9 cellular contexts compared by ENCODE assay signal in the genomic region with DNA sequence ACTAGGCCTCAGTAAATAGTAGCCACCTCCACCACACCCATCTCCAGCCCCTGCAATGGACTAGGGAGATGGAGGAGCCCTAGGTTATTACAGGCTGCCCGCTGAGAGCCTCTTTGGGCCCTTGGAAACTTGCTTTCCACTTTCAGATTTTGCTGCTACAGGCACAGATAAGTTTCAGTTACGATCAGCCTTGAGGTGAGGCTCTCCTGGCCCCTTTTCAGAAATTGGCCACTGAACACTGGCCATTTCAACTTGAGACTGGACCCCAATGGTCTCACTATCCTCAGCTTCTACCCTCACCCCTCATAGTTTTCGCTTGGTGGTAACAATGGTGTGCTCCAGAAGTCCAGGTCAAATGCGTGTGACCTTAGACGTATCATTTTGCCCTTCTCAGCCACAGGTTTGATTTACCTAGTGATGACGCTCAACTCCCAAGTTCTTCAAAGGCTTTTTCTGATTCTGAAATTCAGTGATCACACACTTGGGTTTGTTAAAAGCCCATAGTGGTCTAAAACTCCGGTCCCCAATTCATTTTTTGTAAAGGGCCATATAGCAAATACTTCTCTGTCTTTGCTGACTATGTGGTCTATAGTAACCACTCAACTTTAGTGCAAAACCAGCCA. TPM values are rescaled to one million over a fixed set of nuclear protein-coding genes. Genes with fewer than 3 reads are reported as not detected.
DNase-seq lines count a peak whose midpoint lies in the region; ATAC-seq lines count a peak whose summit lies in the region.
"Had no signal": no experiment of that assay in that cellular context is flagged by ENCODE, and none has a peak within 500 bp of the region (broad histone marks: within the 10 kb centered on the region; RNA-seq: fewer than 3 reads in every experiment).

No MANE protein-coding gene starts in this region.

- H3K27me3 ChIP-seq in adipocyte (replicated peaks; ENCODE audit: control insufficient read depth, insufficient read depth, low read length): no peaks in the 10 kb centered on the region
- H3K27me3 ChIP-seq in thymus (ENCODE audit: control insufficient read depth, insufficient read depth): no peaks in the 10 kb centered on the region

- H3K36me3 Mint-ChIP-seq in activated CD4-positive, alpha-beta T cell treated with anti-CD3 and anti-CD28 coated beads, Interleukin-2, amount 10 ng/mL, durations not matched to agents 24 days and 14 days (ENCODE audit: low read depth): peaks cover 40% of the 10 kb centered on the region

- H3K27ac Mint-ChIP-seq in activated CD4-positive, alpha-beta T cell treated with anti-CD3 and anti-CD28 coated beads, Interleukin-2, amount 10 ng/mL, durations not matched to agents 24 days and 14 days: peak overlapping the region; percentile 95

- H3K36me3 ChIP-seq in adipocyte (ENCODE audit: control insufficient read depth, insufficient read depth, low read length, severe bottlenecking): peaks cover 28% of the 10 kb centered on the region
- peaks cover 20% of the 10 kb centered on the region for H3K36me3 ChIP-seq in thymus (ENCODE audit: control insufficient read depth, insufficient read depth)

- H3K27ac ChIP-seq in thymus (ENCODE audit: low read depth): no peak overlapping the region

- intact Hi-C loops in activated CD4-positive, alpha-beta T cell treated with anti-CD3 and anti-CD28 coated beads, Interleukin-2, amount 10 ng/mL, durations not matched to agents 24 days and 14 days (cut with micrococcal nuclease): loop anchor here (5.0 to 10.0 kb wide), 2 partner anchors 336 to 1944 kb away; a partner anchor contains a TSS
- intact Hi-C loops in left colon (cut with DNase I, micrococcal nuclease): loop anchor here in 1 of 2 donors (10.0 kb wide), 2 partner anchors 124 to 224 kb away; a partner anchor contains a TSS

- H3K4me3 ChIP-seq in adipocyte (ENCODE audit: low read length) (peak overlapping the region; percentile 99), thymus (ENCODE audit: low read length) (peak overlapping the region; percentile 75)

- H3K9ac ChIP-seq in adipocyte (ENCODE audit: low read length): peak overlapping the region; percentile 100

- ATAC-seq in left colon: peak; percentile 36

- H3K4me1 ChIP-seq in adipocyte (ENCODE audit: control insufficient read depth, insufficient read depth, low read length): peaks cover 28% of the 10 kb centered on the region
- peaks cover 17% of the 10 kb centered on the region for H3K4me1 ChIP-seq in thymus (ENCODE audit: control insufficient read depth, insufficient read depth, low read length)

- peak overlapping the region; percentile 98 for H3K4me3 Mint-ChIP-seq in activated CD4-positive, alpha-beta T cell treated with anti-CD3 and anti-CD28 coated beads, Interleukin-2, amount 10 ng/mL, durations not matched to agents 24 days and 14 days

- no peaks in the 10 kb centered on the region for H3K9me3 Mint-ChIP-seq in activated CD4-positive, alpha-beta T cell treated with anti-CD3 and anti-CD28 coated beads, Interleukin-2, amount 10 ng/mL, durations not matched to agents 24 days and 14 days

- peak; percentile 68 for DNase-seq in activated CD4-positive, alpha-beta T cell treated with anti-CD3 and anti-CD28 coated beads, Interleukin-2, amount 10 ng/mL, durations not matched to agents 24 days and 14 days
- no peak for DNase-seq in activated CD4-positive, alpha-beta T cell treated with anti-CD3 and anti-CD28 coated beads, Interleukin-2, amount 50 U/mL, for 4 hours
- DNase-seq in adipocyte (ENCODE audit: low read depth) (no peak), left colon (peak in 1 of 2 donors; percentile 26), RKO (ENCODE audit: low spot score) (no peak), SKM-1 treated with dmso at 0.1 percent for 144 hours (lab: John Stamatoyannopoulos, UW; ENCODE audit: unreplicated experiment) (no peak)
- no peak for DNase-seq in stimulated activated CD4-positive, alpha-beta T cell treated with anti-CD3 and anti-CD28 coated beads, Interleukin-1b, Interleukin-23, amount 100 ng/mL, for 48 hours
- DNase-seq: substantia nigra had no signal

- H3K4me1 Mint-ChIP-seq in activated CD4-positive, alpha-beta T cell treated with anti-CD3 and anti-CD28 coated beads, Interleukin-2, amount 10 ng/mL, durations not matched to agents 24 days and 14 days: peaks cover 27% of the 10 kb centered on the region

- H3K9me3 ChIP-seq in adipocyte (ENCODE audit: control insufficient read depth, low read length) (no peaks in the 10 kb centered on the region), thymus (ENCODE audit: control insufficient read depth) (no peaks in the 10 kb centered on the region)

- no peaks in the 10 kb centered on the region for H3K27me3 Mint-ChIP-seq in activated CD4-positive, alpha-beta T cell treated with anti-CD3 and anti-CD28 coated beads, Interleukin-2, amount 10 ng/mL, durations not matched to agents 24 days and 14 days

- WGBS in thymus: 82% methylated on average over 7 of the region's 7 CpGs

RNA-seq across cellular contexts. Expression of a gene that starts 1.0 kb away (rescaled TPM):
- total RNA-seq in activated CD4-positive, alpha-beta T cell treated with anti-CD3 and anti-CD28 coated beads, Interleukin-2, amount 10 ng/mL, durations not matched to agents 24 days and 14 days: 74.1 and 74.9 TPM in 2 replicates
- total RNA-seq in left colon: 10 to 100 TPM; 55.1 to 92.4 TPM
- 18.6 TPM for polyA plus RNA-seq in thymus

RNA-seq across cellular contexts. Expression of a gene that starts 1.2 kb away (rescaled TPM):
- 19.3 and 20.4 TPM in 2 replicates for total RNA-seq in activated CD4-positive, alpha-beta T cell treated with anti-CD3 and anti-CD28 coated beads, Interleukin-2, amount 10 ng/mL, durations not matched to agents 24 days and 14 days
- 10 to 100 TPM; 12.1 to 14.3 TPM for total RNA-seq in left colon
- polyA plus RNA-seq in thymus: 14.2 TPM
